14 cellular contexts compared by ENCODE assay signal in genomic region chr5:80964919-80965318, GRCh38. TPM values are rescaled to one million over a fixed set of nuclear protein-coding genes. Genes with fewer than 3 reads are reported as not detected.
A peak's percentile ranks its signal among the peaks of the same experiment; 100 is the strongest.
DNase-seq lines count a peak whose midpoint lies in the region; ATAC-seq, FAIRE-seq and TF ChIP-seq lines count a peak whose summit lies in the region.
"Had no signal": no experiment of that assay in that cellular context is flagged by ENCODE, and none has a peak within 500 bp of the region (broad histone marks: within the 10 kb centered on the region; RNA-seq: fewer than 3 reads in every experiment).

No MANE protein-coding gene starts in this region.

- H3K4me1 Mint-ChIP-seq in astrocyte (ENCODE audit: low read depth, unreplicated experiment) = peaks cover 15% of the 10 kb centered on the region
- peaks cover 58% of the 10 kb centered on the region for H3K4me1 Mint-ChIP-seq in stimulated activated naive CD8-positive, alpha-beta T cell treated with anti-CD3 and anti-CD28 coated beads, Interleukin-15, amount 100 ng/mL, for 72 hours

- H3K36me3 Mint-ChIP-seq in astrocyte (ENCODE audit: low read depth, unreplicated experiment) = no peaks in the 10 kb centered on the region

- H2AFZ ChIP-seq in OCI-LY3 (ENCODE audit: low read depth, low read length) (peak overlapping the region; percentile 12; the same call in 1 of the 2 replicates), astrocyte (ENCODE audit: low read depth, low read length) (no peak overlapping the region)

- H3K79me2 ChIP-seq in OCI-LY3 (ENCODE audit: low read length) = no peaks in the 10 kb centered on the region
- H3K79me2 ChIP-seq in astrocyte (ENCODE audit: insufficient read depth, low read length) = peaks cover 6% of the 10 kb centered on the region

- no peaks in the 10 kb centered on the region for H3K9me3 Mint-ChIP-seq in astrocyte (ENCODE audit: unreplicated experiment)
- no peaks in the 10 kb centered on the region for H3K9me3 Mint-ChIP-seq in stimulated activated naive CD8-positive, alpha-beta T cell treated with anti-CD3 and anti-CD28 coated beads, Interleukin-15, amount 100 ng/mL, for 72 hours

- H3K36me3 ChIP-seq in heart left ventricle (no peaks in the 10 kb centered on the region), OCI-LY3 (replicated peaks; ENCODE audit: low read depth, low read length) (no peaks in the 10 kb centered on the region), astrocyte (ENCODE audit: insufficient read depth, low read length) (no peaks in the 10 kb centered on the region)
- H3K36me3 ChIP-seq: lower lobe of right lung had no signal

- H3K4me2 ChIP-seq in OCI-LY3 (ENCODE audit: low read length) (peak overlapping the region; percentile 65), astrocyte (ENCODE audit: low read length) (peak overlapping the region; percentile 77)

- H4K20me1 ChIP-seq in OCI-LY3 (ENCODE audit: insufficient read depth, low read length) (no peaks in the 10 kb centered on the region), astrocyte (ENCODE audit: insufficient read depth, low read length) (no peaks in the 10 kb centered on the region)

- no peaks in the 10 kb centered on the region for H3K9me3 ChIP-seq in heart left ventricle
- no peaks in the 10 kb centered on the region for H3K9me3 ChIP-seq in OCI-LY3 (ENCODE audit: insufficient read depth, low read length)
- no peaks in the 10 kb centered on the region for H3K9me3 ChIP-seq in astrocyte (ENCODE audit: insufficient read depth, low read depth, low read length)
- H3K9me3 ChIP-seq: lower lobe of right lung had no signal

- H3K4me3 ChIP-seq in heart left ventricle (peak overlapping the region in 5 of 12 donors; percentile 5 to 82 (median 16)), OCI-LY3 (ENCODE audit: low read length) (peak overlapping the region; percentile 52), astrocyte (ENCODE audit: insufficient read depth, low read depth, low read length) (peak overlapping the region; percentile 26)
- H3K4me3 ChIP-seq: lower lobe of right lung had no signal

- H3K27me3 Mint-ChIP-seq in astrocyte (ENCODE audit: low read depth, unreplicated experiment) = peaks cover 11% of the 10 kb centered on the region
- H3K27me3 Mint-ChIP-seq in stimulated activated naive CD8-positive, alpha-beta T cell treated with anti-CD3 and anti-CD28 coated beads, Interleukin-15, amount 100 ng/mL, for 72 hours = no peaks in the 10 kb centered on the region

- H3K4me1 ChIP-seq in heart left ventricle (peaks cover 0 to 32% (median 8%) of the 10 kb centered on the region in 12 donors), OCI-LY3 (ENCODE audit: low read length) (peaks cover 25% of the 10 kb centered on the region), astrocyte (ENCODE audit: insufficient read depth, low read length) (peaks cover 27% of the 10 kb centered on the region)

- FAIRE-seq in astrocyte (lab: Jason Lieb, UNC) = no peak

- H3K27me3 ChIP-seq in heart left ventricle (peaks cover 0 to 28% (median 13%) of the 10 kb centered on the region in 9 donors), OCI-LY3 (ENCODE audit: low read depth, low read length) (peaks cover 8% of the 10 kb centered on the region), astrocyte (ENCODE audit: insufficient read depth, low read length) (no peaks in the 10 kb centered on the region)

- H3K27ac Mint-ChIP-seq in astrocyte (ENCODE audit: unreplicated experiment) = no peak overlapping the region
- H3K27ac Mint-ChIP-seq in stimulated activated naive CD8-positive, alpha-beta T cell treated with anti-CD3 and anti-CD28 coated beads, Interleukin-15, amount 100 ng/mL, for 72 hours = peak overlapping the region in 1 of 2 donors; percentile 86

- DNase-seq in heart left ventricle (no peak), left cardiac atrium (no peak), astrocyte (ENCODE audit: low read depth) (no peak), medulla oblongata (ENCODE audit: extremely low spot score) (no peak), NAMALWA (ENCODE audit: low spot score) (no peak), HCEC 1CT (no peak)
- no peak for DNase-seq in stimulated activated naive CD8-positive, alpha-beta T cell treated with anti-CD3 and anti-CD28 coated beads, Interleukin-15, amount 100 ng/mL, for 72 hours
- DNase-seq: activated effector memory CD4-positive, alpha-beta T cell treated with Interleukin-2 at 50 U/mL for 16 hours; caudate nucleus; hippocampal formation; lower lobe of right lung; NCI-H2081; SIG-M5 had no signal

- no peak overlapping the region for H3K9ac ChIP-seq in OCI-LY3 (ENCODE audit: low read length)
- peak overlapping the region; percentile 42 for H3K9ac ChIP-seq in astrocyte (ENCODE audit: low read length)

- no peak for TF ChIP-seq CTCF in heart left ventricle (IDR thresholded peaks at IDR 0.05)
- no peak for TF ChIP-seq CTCF in OCI-LY3 (IDR thresholded peaks at IDR 0.05; ENCODE audit: low read depth, low read length)
- no peak for TF ChIP-seq CTCF in astrocyte (IDR thresholded peaks at IDR 0.05; ENCODE audit: insufficient read depth, low read depth, low read length)

- WGBS in heart left ventricle, 4 donors = 54 to 73% (median 70%) methylated on average over 5 of the region's 5 CpGs

- no peak overlapping the region for H3K4me3 Mint-ChIP-seq in astrocyte (ENCODE audit: unreplicated experiment)
- H3K4me3 Mint-ChIP-seq in stimulated activated naive CD8-positive, alpha-beta T cell treated with anti-CD3 and anti-CD28 coated beads, Interleukin-15, amount 100 ng/mL, for 72 hours = peak overlapping the region; percentile 68 to 78

- H3K27ac ChIP-seq in heart left ventricle (peak overlapping the region in 11 of 12 donors; percentile 6 to 94 (median 84)), OCI-LY3 (ENCODE audit: low read length) (no peak overlapping the region), astrocyte (ENCODE audit: low read depth, low read length) (peak overlapping the region; percentile 9)
- H3K27ac ChIP-seq: lower lobe of right lung had no signal

- TF ChIP-seq POLR2A in heart left ventricle (IDR thresholded peaks at IDR 0.05) = no peak

- ATAC-seq in heart left ventricle (no peak), left cardiac atrium (no peak)
- ATAC-seq in stimulated activated naive CD8-positive, alpha-beta T cell treated with anti-CD3 and anti-CD28 coated beads, Interleukin-15, amount 100 ng/mL, for 72 hours = peak; percentile 10
- ATAC-seq: lower lobe of right lung had no signal

- intact Hi-C loops in heart left ventricle (cut with DNase I) (loop anchor here in 6 of 10 donors (5.0 to 10.0 kb wide), 10 partner anchors 42 to 220 kb away; no protein-coding TSS in a partner anchor), left cardiac atrium (cut with DNase I) (no loop called here)

RNA-seq across cellular contexts. Expression of gene RASGRF2, which starts 4.8 kb away (rescaled TPM):
- total RNA-seq in heart left ventricle (10 to 100 TPM in 1 of 9 donors, 1 to 10 TPM in 8; 5.5 to 16.6 (median 7.4) TPM), left cardiac atrium (10 to 100 TPM in 1 of 2 donors, 1 to 10 TPM in 1; 9.6 to 12.2 TPM), astrocyte (8.0 and 8.5 TPM in 2 replicates)
- 1 to 10 TPM; 3.6 to 3.9 TPM for polyA plus RNA-seq in heart left ventricle

Comparison
In these comparisons a context has a peak if more than half of its experiments do, and no peak if none do; other contexts are left out.
1. intact Hi-C loops: an anchor here in heart left ventricle (5.0 to 10.0 kb wide); none called in left cardiac atrium.